8 cellular contexts compared by ENCODE assay signal in the genomic region with DNA sequence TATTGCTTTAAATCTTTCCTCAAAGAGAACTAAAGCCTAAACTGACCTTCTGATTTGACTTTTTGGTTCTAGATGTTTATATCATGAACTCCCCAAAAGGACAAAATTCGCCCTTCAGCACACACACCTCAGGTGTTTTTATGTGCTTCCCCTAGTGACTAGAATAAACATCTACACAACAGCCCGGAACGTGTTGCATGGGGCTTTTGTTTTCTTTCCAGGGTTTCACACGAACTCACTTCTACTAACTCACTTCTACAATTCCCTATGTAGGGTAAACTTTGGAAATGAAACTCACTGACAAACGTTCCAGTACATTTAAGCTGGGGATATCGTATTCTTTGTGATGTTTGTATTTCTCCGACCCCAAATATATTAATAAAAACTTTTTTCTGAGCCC. TPM values are rescaled to one million over a fixed set of nuclear protein-coding genes. Genes with fewer than 3 reads are reported as not detected.
DNase-seq lines count a peak whose midpoint lies in the region; ATAC-seq, FAIRE-seq and TF ChIP-seq lines count a peak whose summit lies in the region.

No MANE protein-coding gene starts in this region.

- no peaks in the 10 kb centered on the region for H3K36me3 ChIP-seq in lower lobe of right lung

- DNase-seq in AG04450 (ENCODE audit: low read depth, low spot score): no peak
- DNase-seq in GF-D8 (lab: John Stamatoyannopoulos, UW): peak; percentile 8
- DNase-seq in HTR-8/SVneo (ENCODE audit: insufficient read length, low spot score): peak; percentile 34
- DNase-seq in RWPE1 (ENCODE audit: low spot score): peak; percentile 45
- peak; percentile 39 for DNase-seq in cerebellar cortex (ENCODE audit: low spot score)
- DNase-seq in lower lobe of right lung: no peak
- DNase-seq in type B pancreatic cell (ENCODE audit: extremely low spot score, unreplicated experiment): peak; percentile 4

- H3K9me3 Mint-ChIP-seq in type B pancreatic cell: no peaks in the 10 kb centered on the region

- CTCF ChIA-PET in AG04450 (lab: Charles Lee) (interaction anchor here (0.7 to 1.6 kb wide), 4 partner anchors 14 to 268 kb away, joined by 3 to 9 read pairs (median 6); no protein-coding TSS in a partner anchor), RWPE1 (lab: Yijun Ruan, JAX) (no interaction called here)

- peaks cover 40% of the 10 kb centered on the region for H3K4me1 Mint-ChIP-seq in type B pancreatic cell (ENCODE audit: unreplicated experiment)

- FAIRE-seq in HTR-8/SVneo (lab: Jason Lieb, UNC): no peak

- H3K27ac Mint-ChIP-seq in type B pancreatic cell: peak overlapping the region; percentile 100

- no peaks in the 10 kb centered on the region for H3K27me3 ChIP-seq in AG04450 (ENCODE audit: control insufficient read depth, insufficient read depth, low read length)
- H3K27me3 ChIP-seq in lower lobe of right lung (ENCODE audit: low read depth): no peaks in the 10 kb centered on the region

- no peaks in the 10 kb centered on the region; the same call in 1 of the 2 replicates for H3K9me3 ChIP-seq in AG04450 (ENCODE audit: control insufficient read depth, insufficient read depth, low read length)
- no peaks in the 10 kb centered on the region for H3K9me3 ChIP-seq in lower lobe of right lung

- peak in 1 of 2 donors; percentile 22 for ATAC-seq in lower lobe of right lung
- ATAC-seq in GM21367 (IDR thresholded peaks at IDR 0.05; ENCODE audit: unreplicated experiment): no peak

- POLR2A ChIA-PET in AG04450 (lab: Yijun Ruan, JAX): interaction anchor here (0.6 to 0.8 kb wide), 2 partner anchors 9 to 16 kb away, joined by 3 to 4 read pairs; no protein-coding TSS in a partner anchor
- POLR2A ChIA-PET in RWPE1 (lab: Yijun Ruan, JAX; ENCODE audit: low non-redundant PET): no interaction called here

- H3K27me3 Mint-ChIP-seq in type B pancreatic cell: no peaks in the 10 kb centered on the region

- TF ChIP-seq CTCF in AG04450 (IDR thresholded peaks at IDR 0.05; ENCODE audit: low read depth, low read length) (peak; percentile 12; the same call in 1 of the 2 replicates), RWPE1 (conservative IDR thresholded peaks at IDR 0.05; ENCODE audit: low read depth) (peak; percentile 24; the same call in 1 of the 2 replicates), lower lobe of right lung (IDR thresholded peaks at IDR 0.05) (peak; percentile 12), type B pancreatic cell (conservative IDR thresholded peaks at IDR 0.05) (peak; percentile 57)

- intact Hi-C loops in lower lobe of right lung (cut with DNase I): no loop called here

- H3K27ac ChIP-seq in AG04450 (ENCODE audit: low read depth, low read length) (no peak overlapping the region), RWPE1 (no peak overlapping the region), lower lobe of right lung (peak overlapping the region; percentile 94)

- peaks cover 24% of the 10 kb centered on the region for H3K36me3 Mint-ChIP-seq in type B pancreatic cell

- H3K4me1 ChIP-seq in lower lobe of right lung: peaks cover 58% of the 10 kb centered on the region

- H3K4me3 ChIP-seq in AG04450 (ENCODE audit: low read depth, low read length) (peak overlapping the region; percentile 99), lower lobe of right lung (peak overlapping the region; percentile 90)

- peak overlapping the region; percentile 100 for H3K4me3 Mint-ChIP-seq in type B pancreatic cell

RNA-seq across cellular contexts. Expression of a gene that starts 1.4 kb away (rescaled TPM):
- polyA plus RNA-seq in AG04450 (2011; rRNA removed): 64.6 and 78.8 TPM in 2 replicates
- 76.4 and 81.8 TPM in 2 replicates for polyA minus RNA-seq in AG04450 (2011; rRNA and poly(A)+ RNA removed)
- total RNA-seq in lower lobe of right lung (84.1 TPM), type B pancreatic cell (ENCODE audit: low replicate concordance) (97.9 and 116 TPM in 2 replicates)

Comparison
In these comparisons a context has a peak if more than half of its experiments do, and no peak if none do; other contexts are left out.
1. DNase-seq: peak in GF-D8 (single experiment), HTR-8/SVneo (single experiment), RWPE1 (single experiment), cerebellar cortex (single experiment) and type B pancreatic cell (single experiment); none in AG04450 (single experiment) and lower lobe of right lung (single experiment).
2. Peak in every context shown above with its lines, with median percentiles within 50 percentile points of each other: CTCF ChIP-seq.